In genomic region chr10:479706-480497, GRCh38 we compare ENCODE assay signal across 7 cellular contexts.
A peak's percentile ranks its signal among the peaks of the same experiment; 100 is the strongest.
DNase-seq lines count a peak whose midpoint lies in the region; ATAC-seq and TF ChIP-seq lines count a peak whose summit lies in the region.
"Not testable (repeated sequence)": the region's sequence is repeated elsewhere in the genome, so short reads cannot be mapped to it uniquely, and the experiment has no call there.

No MANE protein-coding gene starts in this region.

- TF ChIP-seq EP300 in sigmoid colon (IDR thresholded peaks at IDR 0.05): not testable (repeated sequence)

- TF ChIP-seq CTCF in coronary artery (IDR thresholded peaks at IDR 0.05); sigmoid colon (IDR thresholded peaks at IDR 0.05): not testable (repeated sequence)

- H3K36me3 ChIP-seq in sigmoid colon: not testable (repeated sequence)

- H3K27ac ChIP-seq in coronary artery: not testable (repeated sequence)
- H3K27ac ChIP-seq in sigmoid colon: peak overlapping the region in 3 of 4 donors; percentile 82 to 90 (median 88)

- TF ChIP-seq POLR2A in sigmoid colon (IDR thresholded peaks at IDR 0.05): not testable (repeated sequence)

- DNase-seq in SK-N-DZ (ENCODE audit: low spot score) (peak; percentile 83), coronary artery (ENCODE audit: low spot score) (peak; percentile 24), islet precursor cell (peak; percentile 26), mesenteric fat pad (ENCODE audit: low spot score) (peak; percentile 86)
- peak; percentile 8 for DNase-seq in activated CD4-positive, CD25-positive, alpha-beta regulatory T cell treated with anti-CD3 and anti-CD28 coated beads, Interleukin-2, amount 50 U/mL, for 72 hours
- DNase-seq in activated naive CD8-positive, alpha-beta T cell treated with anti-CD3 and anti-CD28 coated beads, Interleukin-2, amount 10 ng/mL, durations not matched to agents 7 days and 5 days: peak; percentile 16
- not testable (repeated sequence) for DNase-seq in sigmoid colon

- intact Hi-C loops in sigmoid colon (cut with DNase I): not testable (repeated sequence)

- not testable (repeated sequence) for H3K36me3 Mint-ChIP-seq in activated naive CD8-positive, alpha-beta T cell treated with anti-CD3 and anti-CD28 coated beads, Interleukin-2, amount 10 ng/mL, durations not matched to agents 7 days and 5 days

- POLR2A ChIA-PET in activated naive CD8-positive, alpha-beta T cell treated with anti-CD3 and anti-CD28 coated beads, Interleukin-2, amount 10 ng/mL, durations not matched to agents 7 days and 5 days (lab: Charles Lee): not testable (repeated sequence)

- not testable (repeated sequence) for H3K27ac Mint-ChIP-seq in activated naive CD8-positive, alpha-beta T cell treated with anti-CD3 and anti-CD28 coated beads, Interleukin-2, amount 10 ng/mL, durations not matched to agents 7 days and 5 days

- ATAC-seq in activated naive CD8-positive, alpha-beta T cell treated with anti-CD3 and anti-CD28 coated beads, Interleukin-2, amount 10 ng/mL, durations not matched to agents 7 days and 5 days (ENCODE audit: low read depth): not testable (repeated sequence)

- H3K4me3 ChIP-seq in coronary artery, sigmoid colon: not testable (repeated sequence)

- WGBS in sigmoid colon, 2 donors: 97% methylated on average over 33 of the region's 33 CpGs

- peaks cover 0 to 62% (median 37%) of the 10 kb centered on the region in 4 donors for H3K4me1 ChIP-seq in sigmoid colon

- not testable (repeated sequence) for H3K4me3 Mint-ChIP-seq in activated naive CD8-positive, alpha-beta T cell treated with anti-CD3 and anti-CD28 coated beads, Interleukin-2, amount 10 ng/mL, durations not matched to agents 7 days and 5 days

- not testable (repeated sequence) for H3K27me3 ChIP-seq in sigmoid colon

- H3K9me3 ChIP-seq in sigmoid colon: not testable (repeated sequence)

- H3K9me3 Mint-ChIP-seq in activated naive CD8-positive, alpha-beta T cell treated with anti-CD3 and anti-CD28 coated beads, Interleukin-2, amount 10 ng/mL, durations not matched to agents 7 days and 5 days: not testable (repeated sequence)

- H3K4me1 Mint-ChIP-seq in activated naive CD8-positive, alpha-beta T cell treated with anti-CD3 and anti-CD28 coated beads, Interleukin-2, amount 10 ng/mL, durations not matched to agents 7 days and 5 days: not testable (repeated sequence)

- not testable (repeated sequence) for H3K27me3 Mint-ChIP-seq in activated naive CD8-positive, alpha-beta T cell treated with anti-CD3 and anti-CD28 coated beads, Interleukin-2, amount 10 ng/mL, durations not matched to agents 7 days and 5 days
